ENCODE assay signal across 18 cellular contexts in genomic region chr19:45391871-45392665, GRCh38. TPM values are rescaled to one million over a fixed set of nuclear protein-coding genes. Genes with fewer than 3 reads are reported as not detected.
DNase-seq lines count a peak whose midpoint lies in the region; ATAC-seq, FAIRE-seq and TF ChIP-seq lines count a peak whose summit lies in the region.
"Had no signal": no experiment of that assay in that cellular context is flagged by ENCODE, and none has a peak within 500 bp of the region (broad histone marks: within the 10 kb centered on the region; RNA-seq: fewer than 3 reads in every experiment).

No MANE protein-coding gene starts in this region.

- intact Hi-C loops in heart left ventricle (cut with DNase I): no loop called here
- intact Hi-C loops in Right ventricle myocardium inferior (cut with DNase I): no loop called here
- intact Hi-C loops in endothelial cell of umbilical vein (cut with micrococcal nuclease): no loop called here
- intact Hi-C loops in tibial artery (cut with DNase I; ENCODE audit: low total_unique reads): no loop called here
- intact Hi-C loops in naive thymus-derived CD4-positive, alpha-beta T cell (cut with micrococcal nuclease): no loop called here

- TF ChIP-seq POLR2A in heart left ventricle (IDR thresholded peaks at IDR 0.05) (no peak), endothelial cell of umbilical vein (IDR thresholded peaks at IDR 0.05; ENCODE audit: low read depth, low read length) (no peak)

- H3K27ac ChIP-seq in heart left ventricle (no peak overlapping the region), KMS-11 (no peak overlapping the region), endothelial cell of umbilical vein (ENCODE audit: insufficient read depth, low read depth, low read length) (no peak overlapping the region), tibial artery (no peak overlapping the region)
- no peak overlapping the region for H3K27ac ChIP-seq in naive thymus-derived CD4-positive, alpha-beta T cell (ENCODE audit: low read depth, low read length)
- H3K27ac ChIP-seq: SJSA1 had no signal

- CTCF ChIA-PET in endothelial cell of umbilical vein (lab: Charles Lee): interaction anchor here (2.1 kb wide), 1 partner anchor 10 kb away, joined by 4 read pairs; no protein-coding TSS in a partner anchor
- CTCF ChIA-PET in naive thymus-derived CD4-positive, alpha-beta T cell (lab: Charles Lee): no interaction called here

- H3K4me3 ChIP-seq in heart left ventricle (no peak overlapping the region), KMS-11 (IDR thresholded peaks at IDR 0.05; ENCODE audit: insufficient read depth, low read depth, low read length) (no peak overlapping the region), endothelial cell of umbilical vein (replicated peaks in 1 of 3; ENCODE audit: insufficient read depth in 1 of 3, low read depth in 1 of 3, low read length in 3 of 3) (no peak overlapping the region), tibial artery (no peak overlapping the region)
- no peak overlapping the region for H3K4me3 ChIP-seq in naive thymus-derived CD4-positive, alpha-beta T cell (ENCODE audit: low read length)
- H3K4me3 ChIP-seq: HAP-1, SJSA1 had no signal

- H3K9ac ChIP-seq in KMS-11 (no peak overlapping the region), endothelial cell of umbilical vein (replicated peaks; ENCODE audit: extremely low read depth, insufficient read depth, low read length) (no peak overlapping the region)

- H3K4me1 ChIP-seq in heart left ventricle (no peaks in the 10 kb centered on the region), KMS-11 (ENCODE audit: low read depth, poor library complexity, severe bottlenecking) (peaks cover 11% of the 10 kb centered on the region), endothelial cell of umbilical vein (ENCODE audit: control insufficient read depth, extremely low read depth, insufficient read depth, low read length) (no peaks in the 10 kb centered on the region), tibial artery (no peaks in the 10 kb centered on the region)
- H3K4me1 ChIP-seq in naive thymus-derived CD4-positive, alpha-beta T cell (ENCODE audit: control insufficient read depth in 2 of 2, insufficient read depth in 2 of 2, low read length in 2 of 2): no peaks in the 10 kb centered on the region
- H3K4me1 ChIP-seq: HAP-1 had no signal

- H3K9me3 ChIP-seq in heart left ventricle (no peaks in the 10 kb centered on the region), endothelial cell of umbilical vein (replicated peaks; ENCODE audit: control insufficient read depth, insufficient read depth, low read length) (no peaks in the 10 kb centered on the region), tibial artery (no peaks in the 10 kb centered on the region)
- H3K9me3 ChIP-seq in naive thymus-derived CD4-positive, alpha-beta T cell (ENCODE audit: control insufficient read depth in 2 of 3, low read length in 3 of 3): no peaks in the 10 kb centered on the region
- H3K9me3 ChIP-seq: HAP-1, SJSA1 had no signal

- H3K4me2 ChIP-seq in KMS-11 (peak overlapping the region; percentile 2; the same call in 1 of the 2 replicates), endothelial cell of umbilical vein (ENCODE audit: insufficient read depth, low read length) (no peak overlapping the region)

- H3K4me3 Mint-ChIP-seq in naive thymus-derived CD4-positive, alpha-beta T cell: no peak overlapping the region
- H3K4me3 Mint-ChIP-seq: T-helper 2 cell treated with Interferon-gamma antibody and Interleukin-4, amounts not matched to agents 5 μg/mL and 100 μg/mL, for 36 hours had no signal

- no peaks in the 10 kb centered on the region for H4K20me1 ChIP-seq in KMS-11 (ENCODE audit: insufficient read depth)
- H4K20me1 ChIP-seq in endothelial cell of umbilical vein (replicated peaks; ENCODE audit: control insufficient read depth, extremely low read depth, insufficient read depth, low read length): no peaks in the 10 kb centered on the region

- TF ChIP-seq CTCF in heart left ventricle (IDR thresholded peaks at IDR 0.05) (no peak), KMS-11 (conservative IDR thresholded peaks at IDR 0.05; ENCODE audit: low read depth, low read length) (no peak), endothelial cell of umbilical vein (IDR thresholded peaks at IDR 0.05; ENCODE audit: extremely low read depth in 1 of 2, insufficient read depth in 1 of 2, low read depth in 1 of 2, low read length in 2 of 2) (no peak), tibial artery (IDR thresholded peaks at IDR 0.05) (no peak)

- DNase-seq in heart left ventricle: no peak
- DNase-seq in Right ventricle myocardium inferior (ENCODE audit: missing footprints): no peak
- no peak for DNase-seq in endothelial cell of umbilical vein (ENCODE audit: low read depth, low spot score)
- DNase-seq in tibial artery: no peak
- DNase-seq in naive thymus-derived CD4-positive, alpha-beta T cell: no peak
- DNase-seq in NCI-H2029 (lab: John Stamatoyannopoulos, UW): no peak
- DNase-seq in germinal center (ENCODE audit: low spot score): no peak
- DNase-seq: AML-193, DND-41, GDM1, MM.1S, NCI-H1105 treated with DMSO at 0.1 percent for 48 hours, NCI-H2029 treated with DMSO at 0.1 percent for 48 hours had no signal

- no peak overlapping the region for H3K27ac Mint-ChIP-seq in naive thymus-derived CD4-positive, alpha-beta T cell
- H3K27ac Mint-ChIP-seq: T-helper 2 cell treated with Interferon-gamma antibody and Interleukin-4, amounts not matched to agents 5 μg/mL and 100 μg/mL, for 36 hours had no signal

- H3K36me3 Mint-ChIP-seq in naive thymus-derived CD4-positive, alpha-beta T cell: peaks cover 0 to 7% (median 0%) of the 10 kb centered on the region in 5 donors

- H3K79me2 ChIP-seq in KMS-11 (ENCODE audit: insufficient read depth, low read depth): no peaks in the 10 kb centered on the region
- no peaks in the 10 kb centered on the region for H3K79me2 ChIP-seq in endothelial cell of umbilical vein (ENCODE audit: control insufficient read depth, insufficient read depth, low read length)

- H2AFZ ChIP-seq in KMS-11 (ENCODE audit: low read depth) (no peak overlapping the region), endothelial cell of umbilical vein (ENCODE audit: low read depth, low read length) (no peak overlapping the region)

- peaks cover 3 to 21% (median 7%) of the 10 kb centered on the region in 5 donors for H3K27me3 Mint-ChIP-seq in naive thymus-derived CD4-positive, alpha-beta T cell

- POLR2A ChIA-PET in endothelial cell of umbilical vein (lab: Charles Lee): no interaction called here
- POLR2A ChIA-PET in naive thymus-derived CD4-positive, alpha-beta T cell (lab: Charles Lee): no interaction called here

- no peak for FAIRE-seq in endothelial cell of umbilical vein (lab: Jason Lieb, UNC)
- FAIRE-seq: A204.1 had no signal

- peak in 3 of 4 donors; percentile 2 to 26 (median 19) for ATAC-seq in heart left ventricle
- ATAC-seq in Right ventricle myocardium inferior: no peak
- ATAC-seq in naive thymus-derived CD4-positive, alpha-beta T cell: no peak

- H3K27me3 ChIP-seq in heart left ventricle (peaks cover 0 to 13% (median 0%) of the 10 kb centered on the region in 9 donors), KMS-11 (ENCODE audit: insufficient read depth, low read depth) (no peaks in the 10 kb centered on the region), endothelial cell of umbilical vein (ENCODE audit: control insufficient read depth in 2 of 2, insufficient read depth in 2 of 2, low read length in 2 of 2) (no peaks in the 10 kb centered on the region), tibial artery (no peaks in the 10 kb centered on the region)
- no peaks in the 10 kb centered on the region for H3K27me3 ChIP-seq in naive thymus-derived CD4-positive, alpha-beta T cell (ENCODE audit: control insufficient read depth in 2 of 2, insufficient read depth in 2 of 2, low read length in 2 of 2)
- H3K27me3 ChIP-seq: SJSA1 had no signal

- H3K36me3 ChIP-seq in heart left ventricle (peaks cover 0 to 61% (median 23%) of the 10 kb centered on the region in 9 donors), KMS-11 (ENCODE audit: insufficient read depth) (no peaks in the 10 kb centered on the region), endothelial cell of umbilical vein (ENCODE audit: control insufficient read depth in 2 of 2, extremely low read depth in 1 of 2, insufficient read depth in 2 of 2, low read length in 2 of 2) (peaks cover 5 to 9% of the 10 kb centered on the region in 2 experiments), tibial artery (peaks cover 0 to 43% (median 36%) of the 10 kb centered on the region in 3 donors)
- no peaks in the 10 kb centered on the region for H3K36me3 ChIP-seq in naive thymus-derived CD4-positive, alpha-beta T cell (ENCODE audit: control insufficient read depth in 2 of 3, insufficient read depth in 3 of 3, low read length in 3 of 3)
- H3K36me3 ChIP-seq: HAP-1, SJSA1 had no signal

- peaks cover 0 to 3% (median 0%) of the 10 kb centered on the region in 11 donors for H3K9me3 Mint-ChIP-seq in naive thymus-derived CD4-positive, alpha-beta T cell
- H3K9me3 Mint-ChIP-seq: T-helper 2 cell treated with Interferon-gamma antibody and Interleukin-4, amounts not matched to agents 5 μg/mL and 100 μg/mL, for 36 hours had no signal

- no TSS peak for BruUV-seq in endothelial cell of umbilical vein (replicated peaks; lab: Mats Ljungman, UMichigan)

- no peaks in the 10 kb centered on the region for H3K9me1 ChIP-seq in endothelial cell of umbilical vein (replicated peaks; ENCODE audit: control insufficient read depth, extremely low read depth, insufficient read depth, low read length)

- peaks cover 0 to 3% (median 0%) of the 10 kb centered on the region in 7 donors for H3K4me1 Mint-ChIP-seq in naive thymus-derived CD4-positive, alpha-beta T cell

- WGBS in heart left ventricle, 4 donors: 91 to 97% (median 95%) methylated on average over 13 to 21 of the region's 21 CpGs

- dilution Hi-C loops in endothelial cell of umbilical vein (cut with MboI; ENCODE audit: extremely low pct_ligation_motif_present, low sequenced_read_pairs): no loop called here

RNA-seq across cellular contexts. Expression of gene PPP1R13L, which starts 12.8 kb away (rescaled TPM):
- total RNA-seq in heart left ventricle (100 to 1,000 TPM in 7 of 9 donors, 10 to 100 TPM in 2; 92.3 to 400 (median 139) TPM), Right ventricle myocardium inferior (182 TPM), endothelial cell of umbilical vein (77.4 and 84.4 TPM in 2 replicates)
- polyA plus RNA-seq in heart left ventricle (100 to 1,000 TPM; 102 to 174 TPM), endothelial cell of umbilical vein (27.8 and 28.5 TPM in 2 replicates)
- polyA plus RNA-seq in endothelial cell of umbilical vein (2011; cell fraction: cytosol; rRNA removed): 24.4 and 38.4 TPM in 2 replicates
- 55.0 and 63.4 TPM in 2 replicates for polyA plus RNA-seq in endothelial cell of umbilical vein (2011; cell fraction: nucleus; rRNA removed)
- 38.0 and 43.8 TPM in 2 replicates for polyA plus RNA-seq in endothelial cell of umbilical vein (2012)
- 16.3 and 23.6 TPM in 2 replicates for polyA minus RNA-seq in endothelial cell of umbilical vein
- 14.8 TPM for polyA minus RNA-seq in endothelial cell of umbilical vein (2011; cell fraction: cytosol; rRNA and poly(A)+ RNA removed)
- polyA minus RNA-seq in endothelial cell of umbilical vein (2011; cell fraction: nucleus; rRNA and poly(A)+ RNA removed): 15.7 and 21.1 TPM in 2 replicates
- total RNA-seq in naive thymus-derived CD4-positive, alpha-beta T cell: 10 to 100 TPM in 3 of 5 experiments, 1 to 10 TPM in 2; 2.9 to 24.4 (median 11.1) TPM
- polyA plus RNA-seq in naive thymus-derived CD4-positive, alpha-beta T cell: under 1 TPM; 0.56 to 0.61 TPM

RNA-seq across cellular contexts. Expression of gene POLR1G, which starts 14.4 kb away (rescaled TPM):
- 10 to 100 TPM in 1 of 9 donors, 1 to 10 TPM in 8; 4.4 to 10.6 (median 6.9) TPM for total RNA-seq in heart left ventricle
- 1 to 10 TPM; 6.7 to 8.5 TPM for polyA plus RNA-seq in heart left ventricle
- 8.5 TPM for total RNA-seq in Right ventricle myocardium inferior
- 18.0 and 19.5 TPM in 2 replicates for total RNA-seq in endothelial cell of umbilical vein
- 6.6 and 6.7 TPM in 2 replicates for polyA plus RNA-seq in endothelial cell of umbilical vein
- 7.9 and 8.1 TPM in 2 replicates for polyA plus RNA-seq in endothelial cell of umbilical vein (2011; cell fraction: cytosol; rRNA removed)
- polyA plus RNA-seq in endothelial cell of umbilical vein (2011; cell fraction: nucleus; rRNA removed): 4.1 and 5.9 TPM in 2 replicates
- 8.4 and 9.8 TPM in 2 replicates for polyA plus RNA-seq in endothelial cell of umbilical vein (2012)
- 4.0 and 5.3 TPM in 2 replicates for polyA minus RNA-seq in endothelial cell of umbilical vein
- 10.7 TPM for polyA minus RNA-seq in endothelial cell of umbilical vein (2011; cell fraction: cytosol; rRNA and poly(A)+ RNA removed)
- polyA minus RNA-seq in endothelial cell of umbilical vein (2011; cell fraction: nucleus; rRNA and poly(A)+ RNA removed): 1.6 and 2.1 TPM in 2 replicates
- 1 to 10 TPM in 4 of 5 experiments, under 1 TPM in 1; 0.45 to 8.2 (median 4.7) TPM for total RNA-seq in naive thymus-derived CD4-positive, alpha-beta T cell
- polyA plus RNA-seq in naive thymus-derived CD4-positive, alpha-beta T cell: 1 to 10 TPM; 5.1 to 5.4 TPM

RNA-seq across cellular contexts. Expression of gene ERCC2, which starts 21.7 kb away (rescaled TPM):
- 10 to 100 TPM in 8 of 9 donors, 1 to 10 TPM in 1; 9.8 to 24.1 (median 13.9) TPM for total RNA-seq in heart left ventricle
- polyA plus RNA-seq in heart left ventricle: 1 to 10 TPM; 5.8 to 8.4 TPM
- total RNA-seq in Right ventricle myocardium inferior: 12.7 TPM
- 55.4 and 59.9 TPM in 2 replicates for total RNA-seq in endothelial cell of umbilical vein
- polyA plus RNA-seq in endothelial cell of umbilical vein: 61.8 and 79.6 TPM in 2 replicates
- polyA plus RNA-seq in endothelial cell of umbilical vein (2011; cell fraction: cytosol; rRNA removed): 34.0 and 34.3 TPM in 2 replicates
- polyA plus RNA-seq in endothelial cell of umbilical vein (2011; cell fraction: nucleus; rRNA removed): 109 and 127 TPM in 2 replicates
- polyA plus RNA-seq in endothelial cell of umbilical vein (2012): 63.0 and 81.8 TPM in 2 replicates
- polyA minus RNA-seq in endothelial cell of umbilical vein: 50.6 and 61.5 TPM in 2 replicates
- 6.1 TPM for polyA minus RNA-seq in endothelial cell of umbilical vein (2011; cell fraction: cytosol; rRNA and poly(A)+ RNA removed)
- polyA minus RNA-seq in endothelial cell of umbilical vein (2011; cell fraction: nucleus; rRNA and poly(A)+ RNA removed): 25.0 and 27.1 TPM in 2 replicates
- total RNA-seq in naive thymus-derived CD4-positive, alpha-beta T cell: 10 to 100 TPM; 14.4 to 25.1 (median 19.2) TPM
- polyA plus RNA-seq in naive thymus-derived CD4-positive, alpha-beta T cell: 1 to 10 TPM; 4.4 to 6.0 TPM

RNA-seq across cellular contexts. Expression of gene ERCC1, which starts 31.6 kb away (rescaled TPM):
- 100 to 1,000 TPM; 104 to 156 (median 121) TPM for total RNA-seq in heart left ventricle
- polyA plus RNA-seq in heart left ventricle: 100 to 1,000 TPM; 120 to 294 TPM
- 166 TPM for total RNA-seq in Right ventricle myocardium inferior
- 81.8 and 82.6 TPM in 2 replicates for total RNA-seq in endothelial cell of umbilical vein
- 126 and 146 TPM in 2 replicates for polyA plus RNA-seq in endothelial cell of umbilical vein
- polyA plus RNA-seq in endothelial cell of umbilical vein (2011; cell fraction: cytosol; rRNA removed): 93.4 and 111 TPM in 2 replicates
- polyA plus RNA-seq in endothelial cell of umbilical vein (2011; cell fraction: nucleus; rRNA removed): 103 and 106 TPM in 2 replicates
- polyA plus RNA-seq in endothelial cell of umbilical vein (2012): 88.7 and 94.4 TPM in 2 replicates
- 59.3 and 63.8 TPM in 2 replicates for polyA minus RNA-seq in endothelial cell of umbilical vein
- polyA minus RNA-seq in endothelial cell of umbilical vein (2011; cell fraction: cytosol; rRNA and poly(A)+ RNA removed): 38.5 TPM
- 27.0 and 27.3 TPM in 2 replicates for polyA minus RNA-seq in endothelial cell of umbilical vein (2011; cell fraction: nucleus; rRNA and poly(A)+ RNA removed)
- total RNA-seq in naive thymus-derived CD4-positive, alpha-beta T cell: 10 to 100 TPM; 45.1 to 88.2 (median 53.4) TPM
- 10 to 100 TPM; 31.7 to 32.7 TPM for polyA plus RNA-seq in naive thymus-derived CD4-positive, alpha-beta T cell

RNA-seq across cellular contexts. Expression of gene KLC3, which starts 51.5 kb away (rescaled TPM):
- total RNA-seq in heart left ventricle (under 1 TPM in 4 of 9 donors, not detected in 5; 0.12 to 0.69 (median 0.30) TPM), Right ventricle myocardium inferior (not detected), endothelial cell of umbilical vein (not detected in 2 replicates)
- polyA plus RNA-seq in heart left ventricle (under 1 TPM in 1 of 2 donors, not detected in 1; 0.32 TPM), endothelial cell of umbilical vein (not detected in 2 replicates)
- not detected in 2 replicates for polyA plus RNA-seq in endothelial cell of umbilical vein (2011; cell fraction: cytosol; rRNA removed)
- not detected in 2 replicates for polyA plus RNA-seq in endothelial cell of umbilical vein (2011; cell fraction: nucleus; rRNA removed)
- not detected in 2 replicates for polyA plus RNA-seq in endothelial cell of umbilical vein (2012)
- polyA minus RNA-seq in endothelial cell of umbilical vein: 0.11 TPM in 1 of 2 replicates, not detected in the other
- polyA minus RNA-seq in endothelial cell of umbilical vein (2011; cell fraction: cytosol; rRNA and poly(A)+ RNA removed): not detected
- polyA minus RNA-seq in endothelial cell of umbilical vein (2011; cell fraction: nucleus; rRNA and poly(A)+ RNA removed): not detected in 2 replicates
- not detected for total RNA-seq in naive thymus-derived CD4-positive, alpha-beta T cell
- under 1 TPM in 1 of 2 donors, not detected in 1; 0.18 TPM for polyA plus RNA-seq in naive thymus-derived CD4-positive, alpha-beta T cell

Comparison
In these comparisons a context has a peak if more than half of its experiments do, and no peak if none do; other contexts are left out.
1. ATAC-seq: peak in heart left ventricle (3 of 4); none in Right ventricle myocardium inferior (single experiment) and naive thymus-derived CD4-positive, alpha-beta T cell (single experiment).